16 cellular contexts compared by ENCODE assay signal in the genomic region with DNA sequence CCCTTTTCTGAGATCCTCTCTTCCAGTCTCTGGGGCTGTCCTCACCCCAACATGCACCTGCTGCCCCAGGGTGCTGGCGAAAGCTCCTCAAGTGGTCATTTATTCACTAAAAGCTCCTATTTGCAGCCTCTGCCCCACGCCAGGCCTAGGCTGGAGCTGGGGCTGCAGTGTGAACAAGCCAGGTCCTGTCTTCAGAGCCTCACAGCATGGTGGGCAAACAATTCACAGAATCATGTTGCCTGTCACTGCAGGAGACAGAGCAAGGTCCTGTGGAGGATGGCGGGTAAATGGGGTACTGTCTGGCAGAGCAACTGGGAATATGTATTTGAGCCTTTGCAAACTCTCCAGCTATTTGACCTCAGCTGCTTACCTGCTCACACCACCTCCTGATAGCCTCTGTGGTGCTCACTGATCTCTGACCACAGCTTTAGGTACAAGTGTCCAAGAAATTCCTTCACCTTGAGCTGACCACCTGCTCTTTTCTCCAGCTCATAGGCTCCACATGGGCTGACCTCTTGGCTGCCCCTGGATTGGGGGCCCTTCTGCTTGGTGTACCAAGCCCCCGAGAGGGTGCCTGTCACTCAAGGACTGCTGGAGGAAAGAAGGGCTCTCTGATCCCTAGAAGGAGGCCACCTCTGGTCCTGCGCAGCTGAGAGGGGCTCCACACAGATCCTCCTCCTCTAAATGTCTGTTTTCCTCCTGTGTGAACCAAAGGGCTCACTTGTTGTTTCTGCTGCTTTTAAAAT. TPM values are rescaled to one million over a fixed set of nuclear protein-coding genes. Genes with fewer than 3 reads are reported as not detected.
DNase-seq lines count a peak whose midpoint lies in the region; ATAC-seq and TF ChIP-seq lines count a peak whose summit lies in the region.
"Had no signal": no experiment of that assay in that cellular context is flagged by ENCODE, and none has a peak within 500 bp of the region (broad histone marks: within the 10 kb centered on the region; RNA-seq: fewer than 3 reads in every experiment).

No MANE protein-coding gene starts in this region.

- H3K36me3 ChIP-seq in Caco-2 (ENCODE audit: control insufficient read depth, insufficient read depth, low read length): no peaks in the 10 kb centered on the region
- H3K36me3 ChIP-seq in IMR-90 (ENCODE audit: control insufficient read depth, insufficient read depth, low read length): no peaks in the 10 kb centered on the region
- no peaks in the 10 kb centered on the region for H3K36me3 ChIP-seq in A673 (ENCODE audit: insufficient read depth, low read length, poor library complexity, severe bottlenecking)
- H3K36me3 ChIP-seq: BE2C had no signal

- TF ChIP-seq POLR2A in IMR-90 (IDR thresholded peaks at IDR 0.05; ENCODE audit: low read depth, low read length): no peak

- H3K4me1 Mint-ChIP-seq in Caco-2 (ENCODE audit: low read depth, unreplicated experiment) (peaks cover 62% of the 10 kb centered on the region), chondrocyte (ENCODE audit: low read depth) (peaks cover 69% of the 10 kb centered on the region), neural crest cell (peaks cover 5% of the 10 kb centered on the region)
- H3K4me1 Mint-ChIP-seq: CD4-positive, CD25-positive, alpha-beta regulatory T cell had no signal

- peak overlapping the region; percentile 28 for H2BK20ac ChIP-seq in IMR-90 (ENCODE audit: low read depth, low read length)

- TF ChIP-seq RAD21 in IMR-90 (IDR thresholded peaks at IDR 0.05; ENCODE audit: low read length): no peak

- H3K4me2 ChIP-seq in IMR-90 (ENCODE audit: low read depth, low read length): no peak overlapping the region
- H3K4me2 ChIP-seq: KMS-11 had no signal

- H3K14ac ChIP-seq in IMR-90 (replicated peaks; ENCODE audit: low read depth, low read length): no peak overlapping the region

- TF ChIP-seq CTCF in Caco-2 (IDR thresholded peaks at IDR 0.05; ENCODE audit: insufficient read depth in 1 of 2, low read depth in 1 of 2, low read length in 1 of 2, severe bottlenecking in 1 of 2, unreplicated experiment in 1 of 2) (no peak), IMR-90 (conservative IDR thresholded peaks at IDR 0.05; ENCODE audit: low read depth, low read length) (no peak), chondrocyte (IDR thresholded peaks at IDR 0.05) (no peak), neural crest cell (conservative IDR thresholded peaks at IDR 0.05) (no peak), A673 (conservative IDR thresholded peaks at IDR 0.05; ENCODE audit: low read depth, low read length) (no peak)

- no peak overlapping the region for H3K18ac ChIP-seq in IMR-90 (ENCODE audit: low read depth, low read length)

- dilution Hi-C loops in IMR-90 (cut with HindIII; ENCODE audit: low sequenced_read_pairs, unreplicated experiment): no loop called here

- DNase-seq in Caco-2 (peak in 1 of 2 experiments; percentile 26), IMR-90 (no peak), chondrocyte (ENCODE audit: low spot score) (peak; percentile 50), neural crest cell (ENCODE audit: low read depth, low spot score) (no peak), A673 (ENCODE audit: low spot score) (no peak), globus pallidus (ENCODE audit: low spot score) (no peak), AG20443 (ENCODE audit: low spot score) (no peak)
- DNase-seq: BE2C; CD4-positive, CD25-positive, alpha-beta regulatory T cell; GF-D8; NCI-H1930; NCI-H2171; NCI-H446; Right ventricle myocardium superior had no signal

- H3K4me3 Mint-ChIP-seq in Caco-2 (ENCODE audit: unreplicated experiment) (no peak overlapping the region), chondrocyte (ENCODE audit: unreplicated experiment) (no peak overlapping the region), neural crest cell (no peak overlapping the region)
- H3K4me3 Mint-ChIP-seq: CD4-positive, CD25-positive, alpha-beta regulatory T cell had no signal

- H3K9me1 ChIP-seq in IMR-90 (ENCODE audit: insufficient read depth, low read length): peaks cover 33% of the 10 kb centered on the region

- H4K8ac ChIP-seq in IMR-90 (ENCODE audit: low read depth in 2 of 2, low read length in 2 of 2): no peak overlapping the region

- in situ Hi-C loops in IMR-90 (cut with MboI; ENCODE audit: low sequenced_read_pairs): no loop called here

- peak overlapping the region; percentile 83; the same call in 1 of the 2 replicates for H2AK5ac ChIP-seq in IMR-90 (ENCODE audit: low read depth, low read length)

- no peaks in the 10 kb centered on the region for H3K27me3 ChIP-seq in Caco-2 (replicated peaks; ENCODE audit: control insufficient read depth, insufficient read depth, low read length)
- no peaks in the 10 kb centered on the region for H3K27me3 ChIP-seq in IMR-90 (ENCODE audit: control insufficient read depth, insufficient read depth, low read length)
- H3K27me3 ChIP-seq in A673 (replicated peaks; ENCODE audit: insufficient read depth, low read depth, low read length, poor library complexity): no peaks in the 10 kb centered on the region
- H3K27me3 ChIP-seq: BE2C had no signal

- no peak overlapping the region for H3K27ac ChIP-seq in IMR-90 (ENCODE audit: insufficient read depth, low read length)
- no peak overlapping the region for H3K27ac ChIP-seq in A673 (ENCODE audit: low read depth, low read length, poor library complexity, severe bottlenecking)
- H3K27ac ChIP-seq: KMS-11, SK-N-MC had no signal

- H3K23ac ChIP-seq in IMR-90 (ENCODE audit: low read depth, low read length): no peak overlapping the region

- H2BK120ac ChIP-seq in IMR-90 (ENCODE audit: low read depth, low read length): peak overlapping the region; percentile 61

- H3K56ac ChIP-seq in IMR-90 (ENCODE audit: extremely low read depth, insufficient read depth, low read length): no peak overlapping the region

- no peaks in the 10 kb centered on the region for H3K27me3 Mint-ChIP-seq in Caco-2 (ENCODE audit: insufficient read depth, unreplicated experiment)
- no peaks in the 10 kb centered on the region for H3K27me3 Mint-ChIP-seq in chondrocyte (ENCODE audit: low read depth)
- no peaks in the 10 kb centered on the region for H3K27me3 Mint-ChIP-seq in neural crest cell (ENCODE audit: low read depth)
- H3K27me3 Mint-ChIP-seq: CD4-positive, CD25-positive, alpha-beta regulatory T cell had no signal

- H3K9ac ChIP-seq in IMR-90 (ENCODE audit: low read depth, low read length): no peak overlapping the region
- H3K9ac ChIP-seq: KMS-11 had no signal

- no peak overlapping the region for H2BK5ac ChIP-seq in IMR-90 (ENCODE audit: low read depth, low read length, poor library complexity, severe bottlenecking)

- H3K4ac ChIP-seq in IMR-90 (ENCODE audit: low read depth, low read length): peak overlapping the region; percentile 50

- 100% methylated on average over 1 of the region's 5 CpGs; no CpG with 5 or more reads in 1 of the 2 experiments for WGBS in IMR-90 (ENCODE audit: extremely low coverage in 2 of 2, insufficient read length in 1 of 2), 2 experiments

- peaks cover 9% of the 10 kb centered on the region for H3K36me3 Mint-ChIP-seq in Caco-2 (ENCODE audit: insufficient read depth, unreplicated experiment)
- H3K36me3 Mint-ChIP-seq in chondrocyte (ENCODE audit: low read depth): no peaks in the 10 kb centered on the region
- H3K36me3 Mint-ChIP-seq in neural crest cell (ENCODE audit: low read depth): no peaks in the 10 kb centered on the region
- H3K36me3 Mint-ChIP-seq: CD4-positive, CD25-positive, alpha-beta regulatory T cell had no signal

- POLR2A ChIA-PET in Caco-2 (lab: Charles Lee) (interaction anchor here (0.6 to 1.6 kb wide), 6 partner anchors 9 to 151 kb away, joined by 3 to 13 read pairs (median 4); no protein-coding TSS in a partner anchor), IMR-90 (lab: Charles Lee; ENCODE audit: unreplicated experiment) (interaction anchor here (0.5 to 0.6 kb wide), 2 partner anchors 23 to 34 kb away, joined by 3 to 4 read pairs; no protein-coding TSS in a partner anchor), A673 (lab: Charles Lee; ENCODE audit: low non-redundant PET) (interaction anchor here (0.6 kb wide), 1 partner anchor 121 kb away, joined by 5 read pairs; no protein-coding TSS in a partner anchor)

- peak overlapping the region; percentile 45 for H2AFZ ChIP-seq in IMR-90 (replicated peaks; ENCODE audit: low read length, poor library complexity)

- H3K9me3 Mint-ChIP-seq in Caco-2 (ENCODE audit: unreplicated experiment): peaks cover 8% of the 10 kb centered on the region
- H3K9me3 Mint-ChIP-seq in chondrocyte (ENCODE audit: low read depth): no peaks in the 10 kb centered on the region
- no peaks in the 10 kb centered on the region for H3K9me3 Mint-ChIP-seq in neural crest cell
- H3K9me3 Mint-ChIP-seq: CD4-positive, CD25-positive, alpha-beta regulatory T cell had no signal

- H3K79me1 ChIP-seq in IMR-90 (ENCODE audit: low read depth in 1 of 2, low read length in 2 of 2): peaks cover 0 to 16% of the 10 kb centered on the region in 2 experiments; a peak in 2 of 4 replicates

- no TSS peak for BruUV-seq in Caco-2 (replicated peaks; lab: Mats Ljungman, UMichigan)
- no TSS peak for BruUV-seq in IMR-90 (replicated peaks; lab: Mats Ljungman, UMichigan)
- no TSS peak for BruUV-seq in A673 (replicated peaks; lab: Mats Ljungman, UMichigan)

- no peaks in the 10 kb centered on the region for H4K20me1 ChIP-seq in IMR-90 (ENCODE audit: insufficient read depth, low read length)

- H3K4me3 ChIP-seq in Caco-2 (ENCODE audit: low read depth, low read length) (no peak overlapping the region), IMR-90 (ENCODE audit: insufficient read depth, low read depth, low read length) (no peak overlapping the region), A673 (ENCODE audit: low read depth, low read length, poor library complexity, severe bottlenecking) (no peak overlapping the region)
- H3K4me3 ChIP-seq: SK-N-MC had no signal

- H4K5ac ChIP-seq in IMR-90 (ENCODE audit: low read depth, low read length): no peak overlapping the region

- CTCF ChIA-PET in Caco-2 (lab: Charles Lee): interaction anchor here (1.0 to 1.7 kb wide), 6 partner anchors 13 to 135 kb away, joined by 3 to 8 read pairs (median 4); no protein-coding TSS in a partner anchor
- CTCF ChIA-PET in IMR-90 (lab: Yijun Ruan, JAX): no interaction called here
- CTCF ChIA-PET in A673 (lab: Charles Lee): no interaction called here

- no peak for ATAC-seq in IMR-90 (ENCODE audit: low read depth)

- no peak overlapping the region for H2AK9ac ChIP-seq in IMR-90 (replicated peaks; ENCODE audit: low read depth, low read length, poor library complexity)

- peak overlapping the region; percentile 27 for H4K91ac ChIP-seq in IMR-90 (ENCODE audit: insufficient read depth, low read depth, low read length)

- intact Hi-C loops in Caco-2 (cut with micrococcal nuclease; ENCODE audit: unreplicated experiment): loop anchor here (1.0 kb wide), 1 partner anchor 7 kb away; no protein-coding TSS in a partner anchor
- intact Hi-C loops in IMR-90 (cut with micrococcal nuclease): no loop called here
- intact Hi-C loops in A673 (cut with micrococcal nuclease; ENCODE audit: unreplicated experiment): no loop called here

- peak overlapping the region; percentile 60 for H3K27ac Mint-ChIP-seq in Caco-2 (ENCODE audit: unreplicated experiment)
- H3K27ac Mint-ChIP-seq in chondrocyte (ENCODE audit: unreplicated experiment): peak overlapping the region; percentile 57
- H3K27ac Mint-ChIP-seq in neural crest cell (ENCODE audit: unreplicated experiment): peak overlapping the region; percentile 12
- H3K27ac Mint-ChIP-seq: CD4-positive, CD25-positive, alpha-beta regulatory T cell had no signal

- no peaks in the 10 kb centered on the region for H3K9me3 ChIP-seq in Caco-2
- no peaks in the 10 kb centered on the region for H3K9me3 ChIP-seq in IMR-90 (ENCODE audit: control insufficient read depth, insufficient read depth, low read length)
- no peaks in the 10 kb centered on the region for H3K9me3 ChIP-seq in A673 (ENCODE audit: low read depth, low read length, poor library complexity, severe bottlenecking)
- H3K9me3 ChIP-seq: BE2C had no signal

- H3K4me1 ChIP-seq in Caco-2: peaks cover 81% of the 10 kb centered on the region
- H3K4me1 ChIP-seq in IMR-90 (ENCODE audit: control insufficient read depth, insufficient read depth, low read length): peaks cover 40% of the 10 kb centered on the region
- H3K4me1 ChIP-seq in A673 (ENCODE audit: insufficient read depth, low read length, poor library complexity, severe bottlenecking): peaks cover 9% of the 10 kb centered on the region
- H3K4me1 ChIP-seq: BE2C had no signal

- peak overlapping the region; percentile 60; the same call in 2 of the 3 replicates for H2BK15ac ChIP-seq in IMR-90 (ENCODE audit: low read depth, low read length)

RNA-seq across cellular contexts. Expression of a gene that starts 35.6 kb away (rescaled TPM):
- total RNA-seq in Caco-2 (2022) (220 and 271 TPM in 2 replicates), IMR-90 (2012; rRNA removed) (162 and 172 TPM in 2 replicates), chondrocyte (145 to 259 TPM (median 256 TPM) in 3 replicates), neural crest cell (55.6 and 59.5 TPM in 2 replicates), A673 (2021) (38.9 and 59.6 TPM in 2 replicates)
- polyA plus RNA-seq in IMR-90 (2012; rRNA removed): 176 and 230 TPM in 2 replicates
- 168 and 220 TPM in 2 replicates for polyA plus RNA-seq in IMR-90 (2012; cell fraction: cytosol; rRNA removed)
- polyA plus RNA-seq in IMR-90 (2012; cell fraction: nucleus; rRNA removed; ENCODE audit: low replicate concordance): 530 and 567 TPM in 2 replicates
- total RNA-seq: CD4-positive, CD25-positive, alpha-beta regulatory T cell had no signal
- polyA plus RNA-seq: CD4-positive, CD25-positive, alpha-beta regulatory T cell had no signal
